Comparison of ENCODE assay signal across 10 cellular contexts in the genomic region with DNA sequence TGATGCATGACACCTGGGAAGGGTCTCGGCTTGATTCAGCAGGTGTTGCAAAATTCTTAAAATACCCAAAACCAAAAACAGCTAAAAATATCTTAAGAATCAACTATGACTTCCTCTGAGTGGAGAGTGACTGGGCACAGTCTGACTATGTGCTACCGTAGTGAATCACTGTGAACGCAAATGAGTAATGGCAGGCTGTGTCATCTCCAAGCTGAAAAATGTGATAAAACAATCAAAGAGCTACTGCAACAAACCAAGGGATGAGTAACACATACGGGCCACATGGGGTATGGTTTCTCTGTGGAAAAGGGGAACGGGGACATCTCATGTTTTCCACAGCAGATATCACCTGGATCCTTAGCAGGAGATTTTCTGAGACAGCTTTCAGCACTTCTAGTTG.
A peak's percentile ranks its signal among the peaks of the same experiment; 100 is the strongest.
DNase-seq lines count a peak whose midpoint lies in the region; ATAC-seq and TF ChIP-seq lines count a peak whose summit lies in the region.
"Had no signal": no experiment of that assay in that cellular context is flagged by ENCODE, and none has a peak within 500 bp of the region (broad histone marks: within the 10 kb centered on the region; RNA-seq: fewer than 3 reads in every experiment).

No MANE protein-coding gene starts in this region.

- peak; percentile 35 for DNase-seq in MCF 10A (ENCODE audit: unreplicated experiment)
- no peak for DNase-seq in breast epithelium (ENCODE audit: low spot score in 2 of 2)
- no peak for DNase-seq in activated T-helper 1 cell treated with anti-CD3 and anti-CD28 coated beads, Interleukin-12 subunit alpha, Interleukin-12 subunit beta, Interleukin-2, Interleukin-4 antibody, amounts not matched to agents 30 ng/mL and 10 ng/mL and 1 ng/mL, durations not matched to agents 14 hours and 24 hours and 36 hours (ENCODE audit: low spot score)
- DNase-seq in stromal cell of bone marrow (ENCODE audit: low read depth), result peak; percentile 72
- DNase-seq in right lobe of liver, result no peak
- DNase-seq in BE2C, result no peak
- no peak for DNase-seq in thyroid gland
- DNase-seq: activated naive CD8-positive, alpha-beta T cell treated with anti-CD3 and anti-CD28 coated beads, Interleukin-2, amount 10 ng/mL, durations not matched to agents 7 days and 5 days; lower lobe of right lung had no signal

- BruUV-seq in MCF 10A (replicated peaks; lab: Mats Ljungman, UMichigan), result no TSS peak

- TF ChIP-seq POLR2A in breast epithelium (IDR thresholded peaks at IDR 0.05) (no peak), right lobe of liver (IDR thresholded peaks at IDR 0.05) (no peak), thyroid gland (IDR thresholded peaks at IDR 0.05) (no peak)

- H3K36me3 Mint-ChIP-seq in MCF 10A (ENCODE audit: insufficient read depth, unreplicated experiment), result no peaks in the 10 kb centered on the region
- H3K36me3 Mint-ChIP-seq in activated T-helper 1 cell treated with anti-CD3 and anti-CD28 coated beads, Interleukin-12 subunit alpha, Interleukin-12 subunit beta, Interleukin-2, Interleukin-4 antibody, amounts not matched to agents 30 ng/mL and 10 ng/mL and 1 ng/mL, durations not matched to agents 14 hours and 24 hours and 36 hours (ENCODE audit: low read depth), result no peaks in the 10 kb centered on the region
- H3K36me3 Mint-ChIP-seq: activated naive CD8-positive, alpha-beta T cell treated with anti-CD3 and anti-CD28 coated beads, Interleukin-2, amount 10 ng/mL, durations not matched to agents 7 days and 5 days had no signal

- H3K27ac Mint-ChIP-seq in MCF 10A (ENCODE audit: low read depth, unreplicated experiment), result no peak overlapping the region
- peak overlapping the region; percentile 71 for H3K27ac Mint-ChIP-seq in activated T-helper 1 cell treated with anti-CD3 and anti-CD28 coated beads, Interleukin-12 subunit alpha, Interleukin-12 subunit beta, Interleukin-2, Interleukin-4 antibody, amounts not matched to agents 30 ng/mL and 10 ng/mL and 1 ng/mL, durations not matched to agents 14 hours and 24 hours and 36 hours
- H3K27ac Mint-ChIP-seq: activated naive CD8-positive, alpha-beta T cell treated with anti-CD3 and anti-CD28 coated beads, Interleukin-2, amount 10 ng/mL, durations not matched to agents 7 days and 5 days had no signal

- CTCF ChIA-PET in MCF 10A (lab: Yijun Ruan, JAX), result interaction anchor here (0.5 to 6.0 kb wide), 50 partner anchors 9 to 1906 kb away, joined by 3 to 75 read pairs (median 4); no protein-coding TSS in a partner anchor

- ATAC-seq in HG03095 (IDR thresholded peaks at IDR 0.05; ENCODE audit: unreplicated experiment) (peak; percentile 71), right lobe of liver (no peak)

- H3K9me3 Mint-ChIP-seq in MCF 10A (ENCODE audit: unreplicated experiment), result no peaks in the 10 kb centered on the region
- no peaks in the 10 kb centered on the region for H3K9me3 Mint-ChIP-seq in activated T-helper 1 cell treated with anti-CD3 and anti-CD28 coated beads, Interleukin-12 subunit alpha, Interleukin-12 subunit beta, Interleukin-2, Interleukin-4 antibody, amounts not matched to agents 30 ng/mL and 10 ng/mL and 1 ng/mL, durations not matched to agents 14 hours and 24 hours and 36 hours
- H3K9me3 Mint-ChIP-seq: activated naive CD8-positive, alpha-beta T cell treated with anti-CD3 and anti-CD28 coated beads, Interleukin-2, amount 10 ng/mL, durations not matched to agents 7 days and 5 days had no signal

- no peak overlapping the region for H3K4me3 Mint-ChIP-seq in MCF 10A (ENCODE audit: unreplicated experiment)
- H3K4me3 Mint-ChIP-seq in activated T-helper 1 cell treated with anti-CD3 and anti-CD28 coated beads, Interleukin-12 subunit alpha, Interleukin-12 subunit beta, Interleukin-2, Interleukin-4 antibody, amounts not matched to agents 30 ng/mL and 10 ng/mL and 1 ng/mL, durations not matched to agents 14 hours and 24 hours and 36 hours, result no peak overlapping the region
- H3K4me3 Mint-ChIP-seq: activated naive CD8-positive, alpha-beta T cell treated with anti-CD3 and anti-CD28 coated beads, Interleukin-2, amount 10 ng/mL, durations not matched to agents 7 days and 5 days had no signal

- H3K27me3 ChIP-seq in breast epithelium (no peaks in the 10 kb centered on the region), right lobe of liver (no peaks in the 10 kb centered on the region), BE2C (no peaks in the 10 kb centered on the region), thyroid gland (no peaks in the 10 kb centered on the region)

- H3K4me1 Mint-ChIP-seq in MCF 10A (ENCODE audit: insufficient read depth, unreplicated experiment), result peaks cover 12% of the 10 kb centered on the region
- H3K4me1 Mint-ChIP-seq in activated T-helper 1 cell treated with anti-CD3 and anti-CD28 coated beads, Interleukin-12 subunit alpha, Interleukin-12 subunit beta, Interleukin-2, Interleukin-4 antibody, amounts not matched to agents 30 ng/mL and 10 ng/mL and 1 ng/mL, durations not matched to agents 14 hours and 24 hours and 36 hours (ENCODE audit: low read depth), result peaks cover 6% of the 10 kb centered on the region

- 30% methylated on average over 5 of the region's 5 CpGs for WGBS in right lobe of liver (ENCODE audit: insufficient coverage, low coverage, low lambda C conversion rate, missing lambda C conversion rate)
- WGBS in thyroid gland, 2 donors, result 73 to 79% methylated on average over 5 of the region's 5 CpGs

- H3K4me3 ChIP-seq in breast epithelium (no peak overlapping the region), right lobe of liver (no peak overlapping the region), BE2C (ENCODE audit: low read depth, low read length) (no peak overlapping the region), thyroid gland (replicated peaks in 1 of 3) (no peak overlapping the region)
- H3K4me3 ChIP-seq: lower lobe of right lung had no signal

- no peaks in the 10 kb centered on the region for H3K4me1 ChIP-seq in breast epithelium
- H3K4me1 ChIP-seq in right lobe of liver, result no peaks in the 10 kb centered on the region
- no peaks in the 10 kb centered on the region for H3K4me1 ChIP-seq in BE2C
- H3K4me1 ChIP-seq in thyroid gland, result no peaks in the 10 kb centered on the region
- H3K4me1 ChIP-seq: lower lobe of right lung had no signal

- POLR2A ChIA-PET in MCF 10A (lab: Yijun Ruan, JAX), result no interaction called here

- H3K9me3 ChIP-seq in breast epithelium, result no peaks in the 10 kb centered on the region
- no peaks in the 10 kb centered on the region for H3K9me3 ChIP-seq in right lobe of liver
- no peaks in the 10 kb centered on the region; the same call in 1 of the 2 replicates for H3K9me3 ChIP-seq in BE2C
- H3K9me3 ChIP-seq in thyroid gland, result no peaks in the 10 kb centered on the region
- H3K9me3 ChIP-seq: lower lobe of right lung had no signal

- no peaks in the 10 kb centered on the region for H3K36me3 ChIP-seq in breast epithelium
- H3K36me3 ChIP-seq in right lobe of liver, result no peaks in the 10 kb centered on the region
- H3K36me3 ChIP-seq in BE2C, result no peaks in the 10 kb centered on the region
- no peaks in the 10 kb centered on the region for H3K36me3 ChIP-seq in thyroid gland
- H3K36me3 ChIP-seq: lower lobe of right lung had no signal

- no peak overlapping the region for H3K27ac ChIP-seq in breast epithelium
- H3K27ac ChIP-seq in right lobe of liver, result no peak overlapping the region
- H3K27ac ChIP-seq in thyroid gland, result no peak overlapping the region
- H3K27ac ChIP-seq: lower lobe of right lung had no signal

- no peaks in the 10 kb centered on the region for H3K27me3 Mint-ChIP-seq in MCF 10A (ENCODE audit: insufficient read depth, unreplicated experiment)
- peaks cover 4% of the 10 kb centered on the region for H3K27me3 Mint-ChIP-seq in activated T-helper 1 cell treated with anti-CD3 and anti-CD28 coated beads, Interleukin-12 subunit alpha, Interleukin-12 subunit beta, Interleukin-2, Interleukin-4 antibody, amounts not matched to agents 30 ng/mL and 10 ng/mL and 1 ng/mL, durations not matched to agents 14 hours and 24 hours and 36 hours (ENCODE audit: insufficient read depth)
- H3K27me3 Mint-ChIP-seq: activated naive CD8-positive, alpha-beta T cell treated with anti-CD3 and anti-CD28 coated beads, Interleukin-2, amount 10 ng/mL, durations not matched to agents 7 days and 5 days had no signal

- TF ChIP-seq CTCF in MCF 10A (IDR thresholded peaks at IDR 0.05; ENCODE audit: unreplicated experiment), result no peak
- no peak for TF ChIP-seq CTCF in breast epithelium (IDR thresholded peaks at IDR 0.05)
- no peak for TF ChIP-seq CTCF in right lobe of liver (IDR thresholded peaks at IDR 0.05)
- TF ChIP-seq CTCF in BE2C (IDR thresholded peaks at IDR 0.05; ENCODE audit: low read depth, low read length), result no peak
- no peak for TF ChIP-seq CTCF in thyroid gland (IDR thresholded peaks at IDR 0.05)

- intact Hi-C loops in MCF 10A (cut with micrococcal nuclease) (loop anchor here (1.0 to 10.0 kb wide), 8 partner anchors 39 to 1554 kb away; partner anchors contain the start of gene PKD1L1), breast epithelium (cut with DNase I; ENCODE audit: low total_unique reads) (no loop called here), right lobe of liver (cut with DNase I) (no loop called here), thyroid gland (cut with DNase I) (no loop called here)
- intact Hi-C loops in activated T-helper 1 cell treated with anti-CD3 and anti-CD28 coated beads, Interleukin-12 subunit alpha, Interleukin-12 subunit beta, Interleukin-2, Interleukin-4 antibody, amounts not matched to agents 30 ng/mL and 10 ng/mL and 1 ng/mL, durations not matched to agents 14 hours and 24 hours and 36 hours (cut with micrococcal nuclease), result loop anchor here (1.0 to 10.0 kb wide), 10 partner anchors 20 to 1554 kb away; partner anchors contain the start of gene PKD1L1

Comparison
In these comparisons a context has a peak if more than half of its experiments do, and no peak if none do; other contexts are left out.
1. DNase-seq: peak in MCF 10A (single experiment) and stromal cell of bone marrow (single experiment); none in breast epithelium (0 of 2), activated T-helper 1 cell treated with anti-CD3 and anti-CD28 coated beads, Interleukin-12 subunit alpha, Interleukin-12 subunit beta, Interleukin-2, Interleukin-4 antibody, amounts not matched to agents 30 ng/mL and 10 ng/mL and 1 ng/mL, durations not matched to agents 14 hours and 24 hours and 36 hours (single experiment), right lobe of liver (0 of 3), BE2C (single experiment) and thyroid gland (0 of 2).
2. intact Hi-C loops: an anchor here in MCF 10A (1.0 to 10.0 kb wide) and activated T-helper 1 cell treated with anti-CD3 and anti-CD28 coated beads, Interleukin-12 subunit alpha, Interleukin-12 subunit beta, Interleukin-2, Interleukin-4 antibody, amounts not matched to agents 30 ng/mL and 10 ng/mL and 1 ng/mL, durations not matched to agents 14 hours and 24 hours and 36 hours (1.0 to 10.0 kb wide); none called in breast epithelium, right lobe of liver and thyroid gland.